20 cellular contexts compared by ENCODE assay signal in the genomic region with DNA sequence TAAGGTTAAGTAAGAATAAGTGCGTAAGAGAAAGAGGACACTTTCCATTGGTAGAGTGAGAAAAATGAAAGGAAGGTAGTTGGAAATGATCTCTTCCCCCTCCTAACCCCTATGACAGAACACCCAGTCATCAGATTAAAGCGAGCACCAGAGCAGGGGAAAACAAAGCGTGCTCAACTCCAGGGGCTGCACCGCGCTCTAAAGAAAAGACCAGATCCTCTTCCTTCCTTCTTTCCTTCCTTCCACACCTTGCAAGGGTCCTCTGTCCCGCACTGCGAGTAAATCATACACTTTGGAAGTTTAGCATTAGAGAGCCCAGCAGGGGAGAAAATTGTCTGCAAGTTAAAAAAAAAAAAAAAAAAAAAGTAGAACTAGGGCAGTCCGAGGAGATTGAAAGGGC. TPM values are rescaled to one million over a fixed set of nuclear protein-coding genes. Genes with fewer than 3 reads are reported as not detected.
A peak's percentile ranks its signal among the peaks of the same experiment; 100 is the strongest.
DNase-seq lines count a peak whose midpoint lies in the region; ATAC-seq, FAIRE-seq and TF ChIP-seq lines count a peak whose summit lies in the region.
"Had no signal": no experiment of that assay in that cellular context is flagged by ENCODE, and none has a peak within 500 bp of the region (broad histone marks: within the 10 kb centered on the region; RNA-seq: fewer than 3 reads in every experiment).

No MANE protein-coding gene starts in this region.

- peak overlapping the region; percentile 27; the same call in 1 of the 2 replicates for H3K4me3 ChIP-seq in GM08714 (ENCODE audit: low read length)
- peak overlapping the region; percentile 86 for H3K4me3 ChIP-seq in endodermal cell (ENCODE audit: low read length)
- H3K4me3 ChIP-seq in neuronal stem cell (ENCODE audit: low read length in 2 of 2), result peak overlapping the region; percentile 71 to 92
- H3K4me3 ChIP-seq in small intestine (ENCODE audit: low read depth in 1 of 2, low read length in 2 of 2), result no peak overlapping the region
- H3K4me3 ChIP-seq: uterus had no signal

- H2AFZ ChIP-seq in neuronal stem cell (ENCODE audit: low read length), result peak overlapping the region; percentile 98

- no peak overlapping the region for H3K4ac ChIP-seq in neuronal stem cell (ENCODE audit: low read length)

- H3K36me3 Mint-ChIP-seq in endodermal cell (ENCODE audit: low read depth), result no peaks in the 10 kb centered on the region
- H3K36me3 Mint-ChIP-seq: activated naive CD4-positive, alpha-beta T cell treated with anti-CD3 and anti-CD28 coated beads, Interleukin-2, amount 50 U/mL, for 24 hours had no signal

- H3K36me3 ChIP-seq in endodermal cell (ENCODE audit: control insufficient read depth, insufficient read depth, low read length), result no peaks in the 10 kb centered on the region
- no peaks in the 10 kb centered on the region for H3K36me3 ChIP-seq in neuronal stem cell (replicated peaks in 1 of 2; ENCODE audit: control insufficient read depth in 2 of 2, insufficient read depth in 2 of 2, low read length in 2 of 2)
- H3K36me3 ChIP-seq in small intestine (ENCODE audit: control insufficient read depth in 2 of 2, insufficient read depth in 2 of 2, low read length in 2 of 2), result no peaks in the 10 kb centered on the region
- H3K36me3 ChIP-seq: esophagus squamous epithelium, uterus had no signal

- H3K4me1 ChIP-seq in endodermal cell (ENCODE audit: control insufficient read depth, insufficient read depth, low read length) (peaks cover 6% of the 10 kb centered on the region), neuronal stem cell (ENCODE audit: control insufficient read depth in 2 of 2, insufficient read depth in 1 of 2, low read depth in 1 of 2, low read length in 2 of 2) (peaks cover 9 to 17% of the 10 kb centered on the region in 2 donors), small intestine (ENCODE audit: control insufficient read depth in 2 of 2, insufficient read depth in 1 of 2, low read depth in 1 of 2, low read length in 1 of 2) (no peaks in the 10 kb centered on the region)
- H3K4me1 ChIP-seq: uterus had no signal

- no peak overlapping the region for H3K9ac ChIP-seq in endodermal cell (ENCODE audit: extremely low read depth, low read length, poor library complexity, severe bottlenecking)
- no peak overlapping the region for H3K9ac ChIP-seq in neuronal stem cell (ENCODE audit: low read depth, low read length, poor library complexity)

- DNase-seq in SHP77 (lab: John Stamatoyannopoulos, UW) (peak; percentile 20 to 31), endodermal cell (no peak), neuronal stem cell (ENCODE audit: low spot score) (peak; percentile 3), HuH-7 (ENCODE audit: low spot score) (no peak), small intestine (no peak)
- DNase-seq: activated CD8-positive, alpha-beta memory T cell treated with anti-CD3 and anti-CD28 coated beads, Interleukin-2, amount 50 U/mL, for 48 hours; esophagus squamous epithelium; hippocampal formation; KG1; NCI-H1436 treated with DMSO at 0.1 percent for 48 hours; stimulated activated CD4-positive, alpha-beta T cell treated with anti-CD3 and anti-CD28 coated beads, Interleukin-1b, Interleukin-23, amount 100 ng/mL, for 48 hours; uterus had no signal

- H3K9me3 ChIP-seq in endodermal cell (ENCODE audit: control insufficient read depth, low read length) (no peaks in the 10 kb centered on the region), neuronal stem cell (replicated peaks in 1 of 2; ENCODE audit: control insufficient read depth in 2 of 2, insufficient read depth in 1 of 2, low read depth in 1 of 2, low read length in 2 of 2) (no peaks in the 10 kb centered on the region), small intestine (ENCODE audit: control insufficient read depth, low read depth) (no peaks in the 10 kb centered on the region)
- H3K9me3 ChIP-seq: esophagus squamous epithelium, uterus had no signal

- WGBS in endodermal cell (ENCODE audit: insufficient coverage in 1 of 2, insufficient read length in 1 of 2), 2 experiments, result 9% methylated on average over 7 of the region's 8 CpGs; no CpG with 5 or more reads in 1 of the 2 experiments
- WGBS in neuronal stem cell (ENCODE audit: extremely low coverage in 2 of 2, insufficient read length in 2 of 2, insufficient replicate concordance in 1 of 2), 2 donors, result no CpG with 5 or more reads among the region's 8 CpGs
- WGBS in small intestine, 3 donors, result 8 to 11% (median 11%) methylated on average over 8 of the region's 8 CpGs

- peaks cover 50% of the 10 kb centered on the region for H3K27me3 ChIP-seq in endodermal cell (ENCODE audit: control insufficient read depth, insufficient read depth, low read length, poor library complexity, severe bottlenecking)
- peaks cover 0 to 10% (median 0%) of the 10 kb centered on the region in 3 experiments for H3K27me3 ChIP-seq in neuronal stem cell (ENCODE audit: control insufficient read depth in 3 of 3, insufficient read depth in 3 of 3, low read depth in 1 of 3, low read length in 3 of 3)
- peaks cover 8 to 10% of the 10 kb centered on the region in 2 donors for H3K27me3 ChIP-seq in small intestine (ENCODE audit: control insufficient read depth in 2 of 2, insufficient read depth in 2 of 2, low read length in 2 of 2)

- FAIRE-seq in small intestine (lab: Jason Lieb, UNC), result no peak
- FAIRE-seq: colon, GM12891 had no signal

- H4K8ac ChIP-seq in neuronal stem cell (ENCODE audit: low read depth, low read length), result no peak overlapping the region

- H3K79me1 ChIP-seq in neuronal stem cell (ENCODE audit: low read depth, low read length), result peaks cover 2% of the 10 kb centered on the region

- H4K91ac ChIP-seq in neuronal stem cell (ENCODE audit: low read depth, low read length, poor library complexity), result no peak overlapping the region

- no peak overlapping the region for H2BK120ac ChIP-seq in neuronal stem cell (ENCODE audit: low read depth, low read length)

- TF ChIP-seq CTCF in endodermal cell (conservative IDR thresholded peaks at IDR 0.05), result no peak

- no peak overlapping the region for H2BK15ac ChIP-seq in neuronal stem cell (ENCODE audit: low read length)

- H3K27ac Mint-ChIP-seq in endodermal cell, result no peak overlapping the region
- H3K27ac Mint-ChIP-seq: activated naive CD4-positive, alpha-beta T cell treated with anti-CD3 and anti-CD28 coated beads, Interleukin-2, amount 50 U/mL, for 24 hours had no signal

- H3K4me2 ChIP-seq in neuronal stem cell (ENCODE audit: insufficient read depth, low read length, poor library complexity, severe bottlenecking), result peak overlapping the region; percentile 98

- H3K27ac ChIP-seq in endodermal cell (ENCODE audit: low read depth, low read length), result no peak overlapping the region
- no peak overlapping the region for H3K27ac ChIP-seq in neuronal stem cell (replicated peaks; ENCODE audit: low read length)
- no peak overlapping the region for H3K27ac ChIP-seq in small intestine (ENCODE audit: low read depth in 1 of 2, low read length in 1 of 2)
- H3K27ac ChIP-seq: esophagus squamous epithelium, uterus had no signal

- H3K4me1 Mint-ChIP-seq in endodermal cell, result peaks cover 20% of the 10 kb centered on the region
- H3K4me1 Mint-ChIP-seq: activated naive CD4-positive, alpha-beta T cell treated with anti-CD3 and anti-CD28 coated beads, Interleukin-2, amount 50 U/mL, for 24 hours had no signal

- H3K27me3 Mint-ChIP-seq in endodermal cell (ENCODE audit: insufficient read depth), result peaks cover 60% of the 10 kb centered on the region

- no peak overlapping the region for H2AK5ac ChIP-seq in neuronal stem cell (ENCODE audit: low read depth, low read length)

- no peak overlapping the region for H3K18ac ChIP-seq in neuronal stem cell (ENCODE audit: low read length)

- H3K23ac ChIP-seq in neuronal stem cell (ENCODE audit: low read depth, low read length, poor library complexity), result no peak overlapping the region

- no peak for ATAC-seq in HG03159 (IDR thresholded peaks at IDR 0.05; ENCODE audit: unreplicated experiment)
- ATAC-seq in GM19351 (IDR thresholded peaks at IDR 0.05; ENCODE audit: unreplicated experiment), result no peak

- peak overlapping the region; percentile 49 for H2BK5ac ChIP-seq in neuronal stem cell (ENCODE audit: low read length)

- no peak overlapping the region for H2BK12ac ChIP-seq in neuronal stem cell (ENCODE audit: low read length)

- peak overlapping the region; percentile 68 for H3K4me3 Mint-ChIP-seq in endodermal cell
- H3K4me3 Mint-ChIP-seq: activated naive CD4-positive, alpha-beta T cell treated with anti-CD3 and anti-CD28 coated beads, Interleukin-2, amount 50 U/mL, for 24 hours had no signal

- H3K14ac ChIP-seq in neuronal stem cell (ENCODE audit: low read length), result no peak overlapping the region

- no peaks in the 10 kb centered on the region for H3K9me3 Mint-ChIP-seq in endodermal cell

RNA-seq across cellular contexts. Expression of gene CDH7, which starts 0.9 kb away (rescaled TPM):
- under 1 TPM; 0.18 to 0.57 TPM for total RNA-seq in endodermal cell
- polyA plus RNA-seq in endodermal cell (2013, experiment 1 of 2), result 2.1 TPM
- polyA plus RNA-seq in endodermal cell (2013, experiment 2 of 2), result 2.0 TPM
- 1.9 TPM for polyA plus RNA-seq in neuronal stem cell (2013, experiment 1 of 2)
- polyA plus RNA-seq in neuronal stem cell (2013, experiment 2 of 2), result 2.2 TPM
- under 1 TPM in 1 of 3 donors, not detected in 2; 0.01 TPM for polyA plus RNA-seq in small intestine
- total RNA-seq: esophagus squamous epithelium, mesenteric fat pad, posterior vena cava had no signal

Comparison
In these comparisons a context has a peak if more than half of its experiments do, and no peak if none do; other contexts are left out.
1. H3K4me3 ChIP-seq: peak in GM08714 (single experiment), endodermal cell (single experiment) and neuronal stem cell (2 of 2); none in small intestine (0 of 2).
2. DNase-seq: peak in SHP77 (2 of 2) and neuronal stem cell (single experiment); none in endodermal cell (single experiment), HuH-7 (single experiment) and small intestine (single experiment).